11 cellular contexts compared by ENCODE assay signal in genomic region chr2:27724905-27725693, GRCh38. TPM values are rescaled to one million over a fixed set of nuclear protein-coding genes. Genes with fewer than 3 reads are reported as not detected.
DNase-seq lines count a peak whose midpoint lies in the region; ATAC-seq and TF ChIP-seq lines count a peak whose summit lies in the region.
"Had no signal": no experiment of that assay in that cellular context is flagged by ENCODE, and none has a peak within 500 bp of the region (broad histone marks: within the 10 kb centered on the region; RNA-seq: fewer than 3 reads in every experiment).

No MANE protein-coding gene starts in this region.

- no peak for TF ChIP-seq CTCF in AG10803 (conservative IDR thresholded peaks at IDR 0.05; ENCODE audit: low read length)

- DNase-seq in AG10803 (ENCODE audit: low read depth) (peak; percentile 54), left ventricle myocardium superior (no peak), renal cortical epithelial cell (ENCODE audit: low read depth) (peak; percentile 79), NK-92 (lab: John Stamatoyannopoulos, UW; ENCODE audit: unreplicated experiment) (no peak), hypothalamus (lab: John Stamatoyannopoulos, UW) (no peak)
- DNase-seq: activated CD8-positive, alpha-beta T cell treated with anti-CD3 and anti-CD28 coated beads for 36 hours; immature natural killer cell had no signal

- no peak overlapping the region for H3K4me3 ChIP-seq in AG10803 (ENCODE audit: low read length)
- H3K4me3 ChIP-seq: BLaER1 had no signal

- peak overlapping the region; percentile 20 for H3K27ac ChIP-seq in angular gyrus (ENCODE audit: low read depth, low read length)
- H3K27ac ChIP-seq: BLaER1 had no signal

- intact Hi-C loops in left ventricle myocardium superior (cut with micrococcal nuclease): no loop called here

- ATAC-seq in left ventricle myocardium superior (peak; percentile 51), HG03097 (IDR thresholded peaks at IDR 0.05; ENCODE audit: low FRiP score, unreplicated experiment) (no peak), GM18867 (IDR thresholded peaks at IDR 0.05; ENCODE audit: unreplicated experiment) (no peak)
- ATAC-seq: activated CD8-positive, alpha-beta T cell treated with anti-CD3 and anti-CD28 coated beads for 36 hours had no signal

RNA-seq across cellular contexts. Expression of gene MRPL33, which starts 46.4 kb away (rescaled TPM):
- total RNA-seq in left ventricle myocardium superior: 367 TPM
- 180 and 225 TPM in 2 replicates for total RNA-seq in renal cortical epithelial cell

Comparison
In these comparisons a context has a peak if more than half of its experiments do, and no peak if none do; other contexts are left out.
1. DNase-seq: peak in AG10803 (single experiment) and renal cortical epithelial cell (single experiment); none in left ventricle myocardium superior (single experiment), NK-92 (single experiment) and hypothalamus (0 of 51).